10 cellular contexts compared by ENCODE assay signal in the genomic region with DNA sequence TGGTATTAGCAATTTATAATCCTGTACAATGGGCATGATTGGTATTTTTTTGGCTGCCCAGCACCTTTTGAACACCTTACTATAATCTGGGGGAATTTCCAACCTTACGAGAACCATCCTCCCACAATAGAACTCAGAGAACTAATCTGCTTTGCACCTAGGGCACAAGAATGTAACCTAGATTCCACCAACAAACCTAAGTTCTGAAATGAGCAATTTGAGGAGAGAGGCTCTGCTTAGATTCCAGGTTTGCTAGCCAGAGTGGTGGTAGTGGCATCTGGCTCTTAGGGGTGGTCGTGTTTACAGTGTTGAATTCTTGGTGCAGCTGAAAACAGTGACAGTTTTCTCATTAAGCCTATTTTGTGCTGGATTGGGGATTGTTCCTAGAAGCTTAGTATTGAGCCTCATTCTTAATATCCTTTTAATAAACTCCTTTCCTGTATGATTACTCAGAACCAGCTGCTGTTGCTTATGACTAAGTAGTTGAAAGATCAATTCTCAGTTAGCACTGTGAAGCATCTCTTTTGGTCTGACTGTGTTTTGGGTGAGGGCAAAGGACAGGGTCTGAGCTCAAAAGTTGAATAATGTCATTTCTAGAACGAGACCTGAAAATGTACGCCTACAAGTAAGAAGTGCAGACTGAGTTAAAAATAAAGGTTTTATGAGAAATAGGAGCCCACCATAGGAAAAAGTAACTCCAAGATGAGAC.
DNase-seq lines count a peak whose midpoint lies in the region; ATAC-seq and TF ChIP-seq lines count a peak whose summit lies in the region.
"Had no signal": no experiment of that assay in that cellular context is flagged by ENCODE, and none has a peak within 500 bp of the region (broad histone marks: within the 10 kb centered on the region; RNA-seq: fewer than 3 reads in every experiment).

No MANE protein-coding gene starts in this region.

- no peak overlapping the region for H3K4ac ChIP-seq in H9 (ENCODE audit: low read depth, low read length)

- H3K4me2 ChIP-seq in H9 (ENCODE audit: insufficient read depth, insufficient read length, low read length) = no peak overlapping the region
- H3K4me2 ChIP-seq in MM.1S (ENCODE audit: low read depth, low read length) = no peak overlapping the region
- H3K4me2 ChIP-seq: A549 had no signal

- no peaks in the 10 kb centered on the region for H3K9me2 ChIP-seq in MM.1S (replicated peaks; ENCODE audit: insufficient read depth, low read length)

- H4K20me1 ChIP-seq in H9 (ENCODE audit: control insufficient read depth, insufficient read depth, insufficient read length) (no peaks in the 10 kb centered on the region), MM.1S (ENCODE audit: insufficient read depth, low read length) (no peaks in the 10 kb centered on the region)

- no peak overlapping the region for H3K4me3 Mint-ChIP-seq in activated CD4-positive, alpha-beta T cell treated with anti-CD3 and anti-CD28 coated beads, Interleukin-2, amount 10 ng/mL, durations not matched to agents 24 days and 14 days
- no peak overlapping the region for H3K4me3 Mint-ChIP-seq in H9

- peaks cover 7% of the 10 kb centered on the region for H3K36me3 Mint-ChIP-seq in activated CD4-positive, alpha-beta T cell treated with anti-CD3 and anti-CD28 coated beads, Interleukin-2, amount 10 ng/mL, durations not matched to agents 24 days and 14 days (ENCODE audit: low read depth)
- H3K36me3 Mint-ChIP-seq in H9 (ENCODE audit: insufficient read depth in 1 of 3, low read depth in 3 of 3) = peaks cover 8 to 17% (median 12%) of the 10 kb centered on the region in 3 experiments; a peak in 6 of 7 replicates

- H2BK15ac ChIP-seq in H9 (ENCODE audit: low read depth, low read length) = no peak overlapping the region

- H2BK12ac ChIP-seq in H9 (ENCODE audit: insufficient read length, low read depth, low read length) = no peak overlapping the region

- no peaks in the 10 kb centered on the region for H3F3A ChIP-seq in MM.1S (ENCODE audit: insufficient read depth, low read length)

- no peak overlapping the region for H3K56ac ChIP-seq in H9 (ENCODE audit: insufficient read length, low read depth, low read length)

- peak; percentile 64 for ATAC-seq in GM21737 (IDR thresholded peaks at IDR 0.05; ENCODE audit: unreplicated experiment)
- ATAC-seq in HG03469 (IDR thresholded peaks at IDR 0.05; ENCODE audit: unreplicated experiment) = peak; percentile 82
- ATAC-seq: A549 had no signal

- H3K23me2 ChIP-seq in H9 (ENCODE audit: insufficient read length, low read depth, low read length, poor library complexity, severe bottlenecking) = no peaks in the 10 kb centered on the region

- intact Hi-C loops in activated CD4-positive, alpha-beta T cell treated with anti-CD3 and anti-CD28 coated beads, Interleukin-2, amount 10 ng/mL, durations not matched to agents 24 days and 14 days (cut with micrococcal nuclease) = loop anchor here (1.0 to 10.0 kb wide), 5 partner anchors 43 to 518 kb away; no protein-coding TSS in a partner anchor

- H3K18ac ChIP-seq in H9 (ENCODE audit: insufficient read length, low read depth, low read length) = no peak overlapping the region

- H2BK120ac ChIP-seq in H9 (ENCODE audit: low read depth, low read length, poor library complexity, severe bottlenecking) = no peak overlapping the region

- no peak overlapping the region for H2BK5ac ChIP-seq in H9 (ENCODE audit: insufficient read length, low read length)

- H2AFZ ChIP-seq in H9 (ENCODE audit: low read length) = no peak overlapping the region
- H2AFZ ChIP-seq in MM.1S (ENCODE audit: low read length) = no peak overlapping the region

- no peak overlapping the region for H2AK5ac ChIP-seq in H9 (ENCODE audit: insufficient read length, low read length)

- H4K91ac ChIP-seq in H9 (ENCODE audit: insufficient read length, low read depth, low read length) = no peak overlapping the region

- H3K9ac ChIP-seq in H9 (ENCODE audit: extremely low read depth, insufficient read length, low read length) (no peak overlapping the region), MM.1S (ENCODE audit: low read length) (no peak overlapping the region)

- in situ Hi-C loops in ACHN (cut with HindIII; ENCODE audit: low pct_ligation_motif_present, low pct_unique_long_range_greater_than_20kb, low sequenced_read_pairs) = no loop called here

- H3K9me3 Mint-ChIP-seq in activated CD4-positive, alpha-beta T cell treated with anti-CD3 and anti-CD28 coated beads, Interleukin-2, amount 10 ng/mL, durations not matched to agents 24 days and 14 days = peaks cover 10% of the 10 kb centered on the region
- peaks cover 11 to 14% of the 10 kb centered on the region in 2 experiments for H3K9me3 Mint-ChIP-seq in H9

- H4K8ac ChIP-seq in H9 (replicated peaks; ENCODE audit: insufficient read length, low read depth, low read length) = no peak overlapping the region

- H2BK20ac ChIP-seq in H9 (ENCODE audit: low read depth, low read length, poor library complexity, severe bottlenecking) = no peak overlapping the region

- peaks cover 19% of the 10 kb centered on the region for H3K4me1 Mint-ChIP-seq in activated CD4-positive, alpha-beta T cell treated with anti-CD3 and anti-CD28 coated beads, Interleukin-2, amount 10 ng/mL, durations not matched to agents 24 days and 14 days
- H3K4me1 Mint-ChIP-seq in H9 = peaks cover 14% of the 10 kb centered on the region in 2 experiments

- no peaks in the 10 kb centered on the region for H3K27me3 Mint-ChIP-seq in activated CD4-positive, alpha-beta T cell treated with anti-CD3 and anti-CD28 coated beads, Interleukin-2, amount 10 ng/mL, durations not matched to agents 24 days and 14 days
- no peaks in the 10 kb centered on the region; the same call in 1 of the 2 replicates for H3K27me3 Mint-ChIP-seq in H9 (ENCODE audit: low read depth)

- H3K79me1 ChIP-seq in H9 (ENCODE audit: insufficient read depth, low read depth, low read length, poor library complexity, severe bottlenecking) = no peaks in the 10 kb centered on the region

- no peak overlapping the region for H3K27ac ChIP-seq in H9 (ENCODE audit: insufficient read length, low read depth, low read length)
- no peak overlapping the region for H3K27ac ChIP-seq in MM.1S (ENCODE audit: low read length)
- H3K27ac ChIP-seq: A549 had no signal

- H3K9me3 ChIP-seq in H9 (ENCODE audit: control insufficient read depth, low read depth, low read length) (no peaks in the 10 kb centered on the region), MM.1S (replicated peaks; ENCODE audit: insufficient read depth, low read length) (no peaks in the 10 kb centered on the region)

- H3K4me1 ChIP-seq in H9 (ENCODE audit: insufficient read depth, low read length) (peaks cover 4% of the 10 kb centered on the region; the same call in 1 of the 2 replicates), MM.1S (ENCODE audit: low read length) (no peaks in the 10 kb centered on the region)

- no CpG with 5 or more reads among the region's 4 CpGs for WGBS in H9 (ENCODE audit: extremely low coverage, insufficient read length, low lambda C conversion rate)

- no peaks in the 10 kb centered on the region for H3K79me2 ChIP-seq in H9 (ENCODE audit: insufficient read depth, low read length)
- H3K79me2 ChIP-seq in MM.1S (ENCODE audit: low read length) = no peaks in the 10 kb centered on the region

- no peak overlapping the region for H3K14ac ChIP-seq in H9 (ENCODE audit: insufficient read depth, low read length)

- no peaks in the 10 kb centered on the region for H3K36me3 ChIP-seq in MM.1S (replicated peaks; ENCODE audit: insufficient read depth, low read length)

- no peaks in the 10 kb centered on the region for H3K27me3 ChIP-seq in H9 (ENCODE audit: insufficient read depth, low read length)
- H3K27me3 ChIP-seq in MM.1S (replicated peaks; ENCODE audit: insufficient read depth, low read length) = no peaks in the 10 kb centered on the region

- no peak overlapping the region for H4K5ac ChIP-seq in H9 (ENCODE audit: insufficient read length, low read depth, low read length)

- no peak overlapping the region for H3K4me3 ChIP-seq in MM.1S (ENCODE audit: low read length)
- H3K4me3 ChIP-seq: A549 had no signal

- no peak overlapping the region for H3T11ph ChIP-seq in H9 (ENCODE audit: low read length)

- no peak for TF ChIP-seq CTCF in H9 (conservative IDR thresholded peaks at IDR 0.05)
- TF ChIP-seq CTCF in MM.1S (IDR thresholded peaks at IDR 0.05; ENCODE audit: low read length) = no peak

- peak overlapping the region; percentile 68 for H3K27ac Mint-ChIP-seq in activated CD4-positive, alpha-beta T cell treated with anti-CD3 and anti-CD28 coated beads, Interleukin-2, amount 10 ng/mL, durations not matched to agents 24 days and 14 days
- no peak overlapping the region; a peak in 1 of 7 replicates for H3K27ac Mint-ChIP-seq in H9

- no peak overlapping the region for H3K23ac ChIP-seq in H9 (ENCODE audit: insufficient read length, low read depth, low read length)

- no peak for DNase-seq in activated CD4-positive, alpha-beta T cell treated with anti-CD3 and anti-CD28 coated beads, Interleukin-2, amount 10 ng/mL, durations not matched to agents 24 days and 14 days
- DNase-seq in activated CD4-positive, alpha-beta T cell treated with anti-CD3 and anti-CD28 coated beads, Interleukin-2, amount 50 U/mL, for 1 hour = no peak
- DNase-seq in kidney tubule cell (ENCODE audit: low spot score) = peak; percentile 15
- DNase-seq in ACHN = no peak
- DNase-seq in H9 = no peak
- no peak for DNase-seq in MM.1S
- DNase-seq: NCI-H2029 had no signal
